In the genomic region with DNA sequence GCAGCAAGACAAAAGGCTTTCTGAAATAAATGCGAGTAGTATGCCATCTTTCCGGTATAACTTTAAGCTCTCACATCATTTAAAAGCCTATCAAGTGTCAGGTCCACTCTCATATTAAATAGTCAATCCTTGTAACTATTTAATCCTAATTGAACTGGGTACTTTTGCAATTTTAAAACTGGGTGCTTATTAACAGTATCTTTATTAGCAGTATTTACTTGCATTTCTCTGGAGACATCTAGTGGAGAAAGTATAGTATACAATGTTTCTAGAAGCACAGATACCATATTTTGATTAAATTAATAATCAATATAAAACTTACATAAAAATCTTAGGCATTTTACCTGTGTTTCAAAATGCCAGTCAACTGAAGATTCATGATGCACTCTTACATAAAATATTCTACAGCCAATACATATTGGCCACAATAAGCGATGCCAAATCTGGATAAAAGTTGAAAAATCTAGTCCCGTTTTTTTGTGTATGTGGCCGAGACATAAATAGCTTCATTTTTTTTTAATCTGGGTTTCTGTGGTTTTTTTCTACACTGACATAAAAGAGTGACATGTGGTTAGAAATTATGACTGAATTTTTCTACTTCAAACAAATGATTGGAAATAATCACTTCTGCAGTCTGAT, we compare ENCODE assay signal across 10 cellular contexts. TPM values are rescaled to one million over a fixed set of nuclear protein-coding genes. Genes with fewer than 3 reads are reported as not detected.
DNase-seq lines count a peak whose midpoint lies in the region; ATAC-seq, FAIRE-seq and TF ChIP-seq lines count a peak whose summit lies in the region.
"Had no signal": no experiment of that assay in that cellular context is flagged by ENCODE, and none has a peak within 500 bp of the region (broad histone marks: within the 10 kb centered on the region; RNA-seq: fewer than 3 reads in every experiment).

No MANE protein-coding gene starts in this region.

- DNase-seq in A673 (ENCODE audit: low spot score), result peak; percentile 53
- DNase-seq in GM18507 (ENCODE audit: extremely low spot score, insufficient read length, low read depth), result no peak
- no peak for DNase-seq in NOMO-1 (lab: John Stamatoyannopoulos, UW; ENCODE audit: unreplicated experiment in 2 of 2)
- DNase-seq: activated naive CD4-positive, alpha-beta T cell treated with Interleukin-2 at 50 U/mL for 16 hours had no signal

- H3K27ac ChIP-seq in A673 (ENCODE audit: low read depth, low read length, poor library complexity, severe bottlenecking) (no peak overlapping the region), VCaP (peak overlapping the region; percentile 43)

- ATAC-seq in GM18867 (IDR thresholded peaks at IDR 0.05; ENCODE audit: unreplicated experiment) (no peak), GM21717 (IDR thresholded peaks at IDR 0.05; ENCODE audit: unreplicated experiment) (no peak), GM18520 (IDR thresholded peaks at IDR 0.05; ENCODE audit: unreplicated experiment) (no peak)

- no peak overlapping the region for H3K4me3 ChIP-seq in A673 (ENCODE audit: low read depth, low read length, poor library complexity, severe bottlenecking)
- H3K4me3 ChIP-seq: skin epidermis had no signal

- BruUV-seq in A673 (replicated peaks; lab: Mats Ljungman, UMichigan), result no TSS peak

- no peaks in the 10 kb centered on the region for H3K36me3 ChIP-seq in A673 (ENCODE audit: insufficient read depth, low read length, poor library complexity, severe bottlenecking)

- FAIRE-seq in GM18507 (lab: Jason Lieb, UNC) (peak; percentile 49), islet of Langerhans (lab: Jason Lieb, UNC) (peak; percentile 98)

- no peaks in the 10 kb centered on the region for H3K9me3 ChIP-seq in A673 (ENCODE audit: low read depth, low read length, poor library complexity, severe bottlenecking)

- CTCF ChIA-PET in A673 (lab: Charles Lee), result no interaction called here

- H3K27me3 ChIP-seq in A673 (replicated peaks; ENCODE audit: insufficient read depth, low read depth, low read length, poor library complexity), result no peaks in the 10 kb centered on the region

- H3K4me1 ChIP-seq in A673 (ENCODE audit: insufficient read depth, low read length, poor library complexity, severe bottlenecking), result no peaks in the 10 kb centered on the region

- intact Hi-C loops in A673 (cut with micrococcal nuclease; ENCODE audit: unreplicated experiment), result loop anchor here (1.0 to 10.0 kb wide), 3 partner anchors 494 to 1318 kb away; no protein-coding TSS in a partner anchor

- peak; percentile 77 for TF ChIP-seq CTCF in A673 (conservative IDR thresholded peaks at IDR 0.05; ENCODE audit: low read depth, low read length)
- TF ChIP-seq CTCF in VCaP (conservative IDR thresholded peaks at IDR 0.05), result peak; percentile 82

- POLR2A ChIA-PET in A673 (lab: Charles Lee; ENCODE audit: low non-redundant PET), result no interaction called here

RNA-seq across cellular contexts. Expression of gene POSTN, which starts 4.3 kb away (rescaled TPM):
- 1.8 and 3.2 TPM in 2 replicates for total RNA-seq in A673 (2021)
